8 cellular contexts compared by ENCODE assay signal in the genomic region with DNA sequence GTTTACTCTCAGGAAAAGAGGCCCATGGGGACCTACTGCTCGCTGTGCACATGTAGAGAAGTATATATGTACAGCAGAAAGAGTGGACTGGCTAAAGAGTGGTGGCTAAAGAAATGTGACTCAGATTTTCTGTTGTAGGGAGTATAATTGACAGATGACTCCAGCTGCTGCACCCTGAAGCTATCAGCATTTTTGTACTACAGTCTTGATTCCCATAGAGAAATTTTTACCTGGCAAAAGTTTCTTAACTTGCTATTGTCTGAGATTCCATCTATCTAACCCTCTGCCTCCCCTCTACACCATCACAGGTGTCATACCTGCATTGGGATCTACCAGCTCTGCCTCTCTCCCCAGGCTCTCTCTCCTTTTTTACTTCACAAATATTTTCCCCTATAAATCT.
"Had no signal": no experiment of that assay in that cellular context is flagged by ENCODE, and none has a peak within 500 bp of the region (broad histone marks: within the 10 kb centered on the region; RNA-seq: fewer than 3 reads in every experiment).

No MANE protein-coding gene starts in this region.

- H3K4me2 ChIP-seq: GM23338 had no signal

- H3K9me3 ChIP-seq: HAP-1 had no signal

- H3K4me3 ChIP-seq: GM23248, GM23338, HAP-1 had no signal

- H3K9ac ChIP-seq: GM23248 had no signal

- H3K4me1 ChIP-seq: HAP-1 had no signal

- H3K27ac ChIP-seq: GM23248 had no signal

- H2AFZ ChIP-seq: GM23248, GM23338 had no signal

- DNase-seq: GM23248, GOT3, H7, H9, HCEC 1CT, HFFc6 had no signal

- H3K36me3 ChIP-seq: HAP-1 had no signal
